Comparison of ENCODE assay signal across 8 cellular contexts in genomic region chr4:109730294-109731051, GRCh38.
DNase-seq lines count a peak whose midpoint lies in the region; ATAC-seq lines count a peak whose summit lies in the region.

No MANE protein-coding gene starts in this region.

- peak overlapping the region; percentile 33 for H3K27ac Mint-ChIP-seq in stimulated activated effector memory CD8-positive, alpha-beta T cell treated with anti-CD3 and anti-CD28 coated beads, Interleukin-12 subunit alpha, Interleukin-12 subunit beta, amount 100 ng/mL, for 72 hours

- H3K9me3 Mint-ChIP-seq in stimulated activated effector memory CD8-positive, alpha-beta T cell treated with anti-CD3 and anti-CD28 coated beads, Interleukin-12 subunit alpha, Interleukin-12 subunit beta, amount 100 ng/mL, for 72 hours, result no peaks in the 10 kb centered on the region

- H3K27ac ChIP-seq in cingulate gyrus (ENCODE audit: low read depth, low read length), result peak overlapping the region; percentile 80

- ATAC-seq in GM19397 (IDR thresholded peaks at IDR 0.05; ENCODE audit: unreplicated experiment) (peak; percentile 40), HG03439 (IDR thresholded peaks at IDR 0.05; ENCODE audit: unreplicated experiment) (peak; percentile 42)
- peak; percentile 52 for ATAC-seq in stimulated activated effector memory CD8-positive, alpha-beta T cell treated with anti-CD3 and anti-CD28 coated beads, Interleukin-12 subunit alpha, Interleukin-12 subunit beta, amount 100 ng/mL, for 72 hours

- peak overlapping the region; percentile 75 for H3K4me3 Mint-ChIP-seq in stimulated activated effector memory CD8-positive, alpha-beta T cell treated with anti-CD3 and anti-CD28 coated beads, Interleukin-12 subunit alpha, Interleukin-12 subunit beta, amount 100 ng/mL, for 72 hours

- H3K4me1 Mint-ChIP-seq in stimulated activated effector memory CD8-positive, alpha-beta T cell treated with anti-CD3 and anti-CD28 coated beads, Interleukin-12 subunit alpha, Interleukin-12 subunit beta, amount 100 ng/mL, for 72 hours, result peaks cover 5% of the 10 kb centered on the region

- peak; percentile 44 for DNase-seq in DMS153 (lab: John Stamatoyannopoulos, UW)
- peak; percentile 69 for DNase-seq in RKO (ENCODE audit: low spot score)
- peak; percentile 83 for DNase-seq in left kidney (ENCODE audit: low read depth, low spot score)
- peak in 1 of 2 donors; percentile 82 for DNase-seq in stimulated activated effector memory CD8-positive, alpha-beta T cell treated with anti-CD3 and anti-CD28 coated beads, Interleukin-12 subunit alpha, Interleukin-12 subunit beta, amount 100 ng/mL, for 72 hours (ENCODE audit: low spot score in 2 of 2)
- DNase-seq in NCI-H774 (lab: John Stamatoyannopoulos, UW), result no peak

- H3K36me3 Mint-ChIP-seq in stimulated activated effector memory CD8-positive, alpha-beta T cell treated with anti-CD3 and anti-CD28 coated beads, Interleukin-12 subunit alpha, Interleukin-12 subunit beta, amount 100 ng/mL, for 72 hours, result no peaks in the 10 kb centered on the region
